ENCODE assay signal across 22 cellular contexts in genomic region chr19:10868872-10869547, GRCh38. TPM values are rescaled to one million over a fixed set of nuclear protein-coding genes. Genes with fewer than 3 reads are reported as not detected.
DNase-seq lines count a peak whose midpoint lies in the region; ATAC-seq and TF ChIP-seq lines count a peak whose summit lies in the region.
"Had no signal": no experiment of that assay in that cellular context is flagged by ENCODE, and none has a peak within 500 bp of the region (broad histone marks: within the 10 kb centered on the region; RNA-seq: fewer than 3 reads in every experiment).

No MANE protein-coding gene starts in this region.

- H3K4me3 ChIP-seq in HEK293 (ENCODE audit: low read depth, low read length) (no peak overlapping the region), GM23338 (no peak overlapping the region), thyroid gland (replicated peaks in 1 of 3) (no peak overlapping the region)
- H3K4me3 ChIP-seq: breast epithelium, hepatocyte, SK-N-MC, stomach, upper lobe of left lung had no signal

- H2AFZ ChIP-seq in GM23338, result no peak overlapping the region
- H2AFZ ChIP-seq: hepatocyte, parathyroid adenoma had no signal

- WGBS in thyroid gland, 2 donors, result 86 to 92% methylated on average over 10 of the region's 10 CpGs

- H3K9me2 ChIP-seq in GM23338 (ENCODE audit: insufficient read depth), result no peaks in the 10 kb centered on the region; the same call in 1 of the 2 replicates

- no peaks in the 10 kb centered on the region for H4K20me1 ChIP-seq in GM23338 (replicated peaks; ENCODE audit: insufficient read depth)

- H3K27me3 ChIP-seq in CD4-positive, alpha-beta T cell (ENCODE audit: control insufficient read depth, insufficient read depth, low read length), result no peaks in the 10 kb centered on the region
- H3K27me3 ChIP-seq in GM23338 (ENCODE audit: insufficient read depth), result no peaks in the 10 kb centered on the region
- no peaks in the 10 kb centered on the region for H3K27me3 ChIP-seq in thyroid gland
- H3K27me3 ChIP-seq: breast epithelium, hepatocyte, stomach, upper lobe of left lung had no signal

- H3K4me1 Mint-ChIP-seq in CD4-positive, alpha-beta T cell (ENCODE audit: low read depth), result peaks cover 24% of the 10 kb centered on the region
- H3K4me1 Mint-ChIP-seq in activated T-helper 2 cell treated with anti-CD3 and anti-CD28 coated beads, Interferon-gamma antibody, Interleukin-2, Interleukin-4, amounts not matched to agents 10 μg/mL and 5 μg/mL and 100 μg/mL, durations not matched to agents 14 hours and 24 hours and 36 hours (ENCODE audit: low read depth), result peaks cover 26% of the 10 kb centered on the region
- peaks cover 28 to 32% of the 10 kb centered on the region in 2 donors for H3K4me1 Mint-ChIP-seq in natural killer cell treated with Interleukin-12 subunit alpha and Interleukin-12 subunit beta and Interleukin-15 and Interleukin-18, amount 100 ng/mL, for 72 hours (ENCODE audit: low read depth in 2 of 2)
- peaks cover 22% of the 10 kb centered on the region for H3K4me1 Mint-ChIP-seq in GM23338
- H3K4me1 Mint-ChIP-seq in activated CD8-positive, alpha-beta memory T cell treated with anti-CD3 and anti-CD28 coated beads, Interleukin-2, amount 10 ng/mL, durations not matched to agents 7 days and 5 days, result peaks cover 35% of the 10 kb centered on the region

- no peaks in the 10 kb centered on the region for H3K9me3 ChIP-seq in CD4-positive, alpha-beta T cell (ENCODE audit: control insufficient read depth, low read length)
- H3K9me3 ChIP-seq in HEK293 (ENCODE audit: control insufficient read depth, insufficient read depth, low read depth, low read length), result no peaks in the 10 kb centered on the region
- H3K9me3 ChIP-seq in thyroid gland, result no peaks in the 10 kb centered on the region
- H3K9me3 ChIP-seq: breast epithelium, stomach, upper lobe of left lung had no signal

- no peaks in the 10 kb centered on the region for H3K9me3 Mint-ChIP-seq in CD4-positive, alpha-beta T cell
- no peaks in the 10 kb centered on the region for H3K9me3 Mint-ChIP-seq in activated T-helper 2 cell treated with anti-CD3 and anti-CD28 coated beads, Interferon-gamma antibody, Interleukin-2, Interleukin-4, amounts not matched to agents 10 μg/mL and 5 μg/mL and 100 μg/mL, durations not matched to agents 14 hours and 24 hours and 36 hours
- no peaks in the 10 kb centered on the region for H3K9me3 Mint-ChIP-seq in natural killer cell treated with Interleukin-12 subunit alpha and Interleukin-12 subunit beta and Interleukin-15 and Interleukin-18, amount 100 ng/mL, for 72 hours
- H3K9me3 Mint-ChIP-seq in GM23338, result no peaks in the 10 kb centered on the region; the same call in 2 of the 3 replicates
- H3K9me3 Mint-ChIP-seq in activated CD8-positive, alpha-beta memory T cell treated with anti-CD3 and anti-CD28 coated beads, Interleukin-2, amount 10 ng/mL, durations not matched to agents 7 days and 5 days (ENCODE audit: low read depth), result no peaks in the 10 kb centered on the region

- H3K27me3 Mint-ChIP-seq in CD4-positive, alpha-beta T cell, result no peaks in the 10 kb centered on the region
- no peaks in the 10 kb centered on the region for H3K27me3 Mint-ChIP-seq in activated T-helper 2 cell treated with anti-CD3 and anti-CD28 coated beads, Interferon-gamma antibody, Interleukin-2, Interleukin-4, amounts not matched to agents 10 μg/mL and 5 μg/mL and 100 μg/mL, durations not matched to agents 14 hours and 24 hours and 36 hours (ENCODE audit: low read depth)
- no peaks in the 10 kb centered on the region for H3K27me3 Mint-ChIP-seq in natural killer cell treated with Interleukin-12 subunit alpha and Interleukin-12 subunit beta and Interleukin-15 and Interleukin-18, amount 100 ng/mL, for 72 hours
- peaks cover 16% of the 10 kb centered on the region for H3K27me3 Mint-ChIP-seq in GM23338 (ENCODE audit: insufficient read depth, low read depth, poor library complexity)
- no peaks in the 10 kb centered on the region for H3K27me3 Mint-ChIP-seq in activated CD8-positive, alpha-beta memory T cell treated with anti-CD3 and anti-CD28 coated beads, Interleukin-2, amount 10 ng/mL, durations not matched to agents 7 days and 5 days

- H3K4me3 Mint-ChIP-seq in CD4-positive, alpha-beta T cell, result peak overlapping the region; percentile 54
- H3K4me3 Mint-ChIP-seq in activated T-helper 2 cell treated with anti-CD3 and anti-CD28 coated beads, Interferon-gamma antibody, Interleukin-2, Interleukin-4, amounts not matched to agents 10 μg/mL and 5 μg/mL and 100 μg/mL, durations not matched to agents 14 hours and 24 hours and 36 hours (ENCODE audit: low read depth), result peak overlapping the region; percentile 33
- no peak overlapping the region for H3K4me3 Mint-ChIP-seq in natural killer cell treated with Interleukin-12 subunit alpha and Interleukin-12 subunit beta and Interleukin-15 and Interleukin-18, amount 100 ng/mL, for 72 hours
- H3K4me3 Mint-ChIP-seq in GM23338, result no peak overlapping the region; the same call in 2 of the 3 replicates
- H3K4me3 Mint-ChIP-seq in activated CD8-positive, alpha-beta memory T cell treated with anti-CD3 and anti-CD28 coated beads, Interleukin-2, amount 10 ng/mL, durations not matched to agents 7 days and 5 days, result no peak overlapping the region

- intact Hi-C loops in CD4-positive, alpha-beta T cell (cut with DNase I, micrococcal nuclease), result no loop called here
- intact Hi-C loops in activated T-helper 2 cell treated with anti-CD3 and anti-CD28 coated beads, Interferon-gamma antibody, Interleukin-2, Interleukin-4, amounts not matched to agents 10 μg/mL and 5 μg/mL and 100 μg/mL, durations not matched to agents 14 hours and 24 hours and 36 hours (cut with micrococcal nuclease), result no loop called here
- intact Hi-C loops in posterior vena cava (cut with DNase I), result loop anchor here in 1 of 2 donors (10.0 kb wide), 1 partner anchor 154 kb away; the partner anchor contains the start of gene DNM2
- intact Hi-C loops in thyroid gland (cut with DNase I), result no loop called here

- no peak overlapping the region; the same call in 1 of the 2 replicates for H3K4me2 ChIP-seq in GM23338
- H3K4me2 ChIP-seq: hepatocyte had no signal

- no peak overlapping the region for H3K27ac ChIP-seq in CD4-positive, alpha-beta T cell (ENCODE audit: low read depth, low read length)
- H3K27ac ChIP-seq in HEK293 (ENCODE audit: extremely low read depth, low read depth, low read length) (no peak overlapping the region), GM23338 (ENCODE audit: low read depth) (no peak overlapping the region), thyroid gland (no peak overlapping the region)
- H3K27ac ChIP-seq: breast epithelium, hepatocyte, parathyroid adenoma, SK-N-MC, upper lobe of left lung had no signal

- H3K36me3 Mint-ChIP-seq in CD4-positive, alpha-beta T cell (ENCODE audit: low read depth), result no peaks in the 10 kb centered on the region
- H3K36me3 Mint-ChIP-seq in activated T-helper 2 cell treated with anti-CD3 and anti-CD28 coated beads, Interferon-gamma antibody, Interleukin-2, Interleukin-4, amounts not matched to agents 10 μg/mL and 5 μg/mL and 100 μg/mL, durations not matched to agents 14 hours and 24 hours and 36 hours (ENCODE audit: low read depth), result peaks cover 10% of the 10 kb centered on the region
- H3K36me3 Mint-ChIP-seq in natural killer cell treated with Interleukin-12 subunit alpha and Interleukin-12 subunit beta and Interleukin-15 and Interleukin-18, amount 100 ng/mL, for 72 hours, result no peaks in the 10 kb centered on the region
- H3K36me3 Mint-ChIP-seq in GM23338 (ENCODE audit: low read depth), result peaks cover 6% of the 10 kb centered on the region; the same call in 1 of the 3 replicates
- peaks cover 5% of the 10 kb centered on the region for H3K36me3 Mint-ChIP-seq in activated CD8-positive, alpha-beta memory T cell treated with anti-CD3 and anti-CD28 coated beads, Interleukin-2, amount 10 ng/mL, durations not matched to agents 7 days and 5 days

- H3K79me2 ChIP-seq in GM23338 (replicated peaks; ENCODE audit: insufficient read depth), result peaks cover 23% of the 10 kb centered on the region
- H3K79me2 ChIP-seq: parathyroid adenoma had no signal

- no peak for DNase-seq in CD4-positive, alpha-beta T cell
- DNase-seq in activated T-helper 2 cell treated with anti-CD3 and anti-CD28 coated beads, Interferon-gamma antibody, Interleukin-2, Interleukin-4, amounts not matched to agents 10 μg/mL and 5 μg/mL and 100 μg/mL, durations not matched to agents 14 hours and 24 hours and 36 hours (ENCODE audit: low spot score), result no peak
- no peak for DNase-seq in natural killer cell treated with Interleukin-12 subunit alpha and Interleukin-12 subunit beta and Interleukin-15 and Interleukin-18, amount 100 ng/mL, for 72 hours (ENCODE audit: low spot score)
- DNase-seq in posterior vena cava (ENCODE audit: low spot score) (no peak), GM23338 (ENCODE audit: low spot score) (no peak), thyroid gland (no peak)
- no peak for DNase-seq in activated CD8-positive, alpha-beta memory T cell treated with anti-CD3 and anti-CD28 coated beads, Interleukin-2, amount 10 ng/mL, durations not matched to agents 7 days and 5 days
- DNase-seq: activated CD4-positive, alpha-beta T cell treated with anti-CD3 and anti-CD28 coated beads, Interleukin-2, amount 50 U/mL, for 1 hour; Calu3; foreskin fibroblast; NCI-H146; NCI-H2171; NCI-H82; stimulated activated CD4-positive, alpha-beta T cell treated with anti-CD3 and anti-CD28 coated beads, Interleukin-1b, Interleukin-23, amount 100 ng/mL, for 48 hours; stomach; upper lobe of left lung had no signal

- CTCF ChIA-PET in CD4-positive, alpha-beta T cell (lab: Charles Lee), result no interaction called here
- CTCF ChIA-PET in HEK293 (lab: Yijun Ruan, JAX), result interaction anchor here (1.1 to 3.1 kb wide), 4 partner anchors 10 to 257 kb away, joined by 3 to 15 read pairs (median 4); partner anchors contain the start of gene DNM2
- CTCF ChIA-PET in activated CD8-positive, alpha-beta memory T cell treated with anti-CD3 and anti-CD28 coated beads, Interleukin-2, amount 10 ng/mL, durations not matched to agents 7 days and 5 days (lab: Charles Lee), result interaction anchor here (0.8 to 9.2 kb wide), 7 partner anchors 11 to 169 kb away, joined by 3 to 132 read pairs (median 12); partner anchors contain the start of genes DNM2 and QTRT1

- no peak overlapping the region for H3K27ac Mint-ChIP-seq in CD4-positive, alpha-beta T cell
- peak overlapping the region; percentile 12 for H3K27ac Mint-ChIP-seq in activated T-helper 2 cell treated with anti-CD3 and anti-CD28 coated beads, Interferon-gamma antibody, Interleukin-2, Interleukin-4, amounts not matched to agents 10 μg/mL and 5 μg/mL and 100 μg/mL, durations not matched to agents 14 hours and 24 hours and 36 hours
- H3K27ac Mint-ChIP-seq in natural killer cell treated with Interleukin-12 subunit alpha and Interleukin-12 subunit beta and Interleukin-15 and Interleukin-18, amount 100 ng/mL, for 72 hours, result peak overlapping the region; percentile 78 to 98
- no peak overlapping the region for H3K27ac Mint-ChIP-seq in GM23338
- H3K27ac Mint-ChIP-seq in activated CD8-positive, alpha-beta memory T cell treated with anti-CD3 and anti-CD28 coated beads, Interleukin-2, amount 10 ng/mL, durations not matched to agents 7 days and 5 days, result no peak overlapping the region

- POLR2A ChIA-PET in CD4-positive, alpha-beta T cell (lab: Charles Lee), result interaction anchor here (0.9 kb wide), 1 partner anchor 33 kb away, joined by 4 read pairs; the partner anchor contains the start of gene TMED1
- POLR2A ChIA-PET in HEK293 (lab: Yijun Ruan, JAX), result interaction anchor here (0.6 kb wide), 1 partner anchor 33 kb away, joined by 4 read pairs; the partner anchor contains the start of gene TMED1

- ATAC-seq in CD4-positive, alpha-beta T cell (ENCODE audit: poor library complexity), result no peak
- ATAC-seq in natural killer cell treated with Interleukin-12 subunit alpha and Interleukin-12 subunit beta and Interleukin-15 and Interleukin-18, amount 100 ng/mL, for 72 hours, result no peak
- ATAC-seq in GM23338, result no peak
- no peak for ATAC-seq in activated CD8-positive, alpha-beta memory T cell treated with anti-CD3 and anti-CD28 coated beads, Interleukin-2, amount 10 ng/mL, durations not matched to agents 7 days and 5 days
- ATAC-seq: Panc1 had no signal

- H3F3A ChIP-seq in GM23338 (replicated peaks; ENCODE audit: low read depth), result peaks cover 19% of the 10 kb centered on the region; the same call in 1 of the 2 replicates

- TF ChIP-seq CTCF in CD4-positive, alpha-beta T cell (IDR thresholded peaks at IDR 0.05), result no peak
- TF ChIP-seq CTCF in HEK293 (tag by site-specific recombination; IDR thresholded peaks at IDR 0.05), result no peak
- TF ChIP-seq CTCF in GM23338 (conservative IDR thresholded peaks at IDR 0.05; ENCODE audit: low read depth in 2 of 2), result no peak
- no peak for TF ChIP-seq CTCF in thyroid gland (IDR thresholded peaks at IDR 0.05)

- no peak for TF ChIP-seq POLR2A in thyroid gland (IDR thresholded peaks at IDR 0.05)

- H3K36me3 ChIP-seq in HEK293 (ENCODE audit: control insufficient read depth in 2 of 2, insufficient read depth in 1 of 2, low read length in 2 of 2) (peaks cover 0 to 3% of the 10 kb centered on the region in 2 experiments; a peak in 1 of 3 replicates), GM23338 (ENCODE audit: insufficient read depth) (no peaks in the 10 kb centered on the region), thyroid gland (no peaks in the 10 kb centered on the region)
- H3K36me3 ChIP-seq: breast epithelium, stomach, upper lobe of left lung had no signal

- H3K4me1 ChIP-seq in HEK293 (ENCODE audit: control insufficient read depth, insufficient read depth, low read length), result no peaks in the 10 kb centered on the region
- H3K4me1 ChIP-seq in GM23338 (ENCODE audit: insufficient read depth), result peaks cover 17% of the 10 kb centered on the region
- peaks cover 10 to 17% of the 10 kb centered on the region in 2 donors for H3K4me1 ChIP-seq in thyroid gland
- H3K4me1 ChIP-seq: breast epithelium, parathyroid adenoma had no signal

RNA-seq across cellular contexts. Expression of gene CARM1, which starts 2.3 kb away (rescaled TPM):
- total RNA-seq in CD4-positive, alpha-beta T cell, result 10 to 100 TPM; 17.5 to 18.0 TPM
- 87.5 and 89.3 TPM in 2 replicates for total RNA-seq in activated T-helper 2 cell treated with anti-CD3 and anti-CD28 coated beads, Interferon-gamma antibody, Interleukin-2, Interleukin-4, amounts not matched to agents 10 μg/mL and 5 μg/mL and 100 μg/mL, durations not matched to agents 14 hours and 24 hours and 36 hours
- total RNA-seq in natural killer cell treated with Interleukin-12 subunit alpha and Interleukin-12 subunit beta and Interleukin-15 and Interleukin-18, amount 100 ng/mL, for 72 hours, result 10 to 100 TPM; 48.4 to 60.0 TPM
- 10 to 100 TPM; 35.1 to 42.1 TPM for total RNA-seq in posterior vena cava
- total RNA-seq in GM23338 (2014; rRNA removed; shearing (Covaris generic)), result 118 and 125 TPM in 2 replicates
- 40.3 and 43.3 TPM in 2 replicates for polyA plus RNA-seq in GM23338 (2016; fragmentation: Nextera tagmentation; extraction: Ambion mirVana)
- total RNA-seq in activated CD8-positive, alpha-beta memory T cell treated with anti-CD3 and anti-CD28 coated beads, Interleukin-2, amount 10 ng/mL, durations not matched to agents 7 days and 5 days, result 10 to 100 TPM; 38.5 to 48.1 TPM
- 10 to 100 TPM; 12.2 to 14.8 (median 13.1) TPM for total RNA-seq in thyroid gland

RNA-seq across cellular contexts. Expression of gene C19orf38, which starts 20.8 kb away (rescaled TPM):
- total RNA-seq in CD4-positive, alpha-beta T cell, result 1 to 10 TPM; 1.8 to 2.1 TPM
- total RNA-seq in activated T-helper 2 cell treated with anti-CD3 and anti-CD28 coated beads, Interferon-gamma antibody, Interleukin-2, Interleukin-4, amounts not matched to agents 10 μg/mL and 5 μg/mL and 100 μg/mL, durations not matched to agents 14 hours and 24 hours and 36 hours, result 3.9 and 4.3 TPM in 2 replicates
- 10 to 100 TPM in 1 of 2 donors, 1 to 10 TPM in 1; 2.7 to 12.0 TPM for total RNA-seq in natural killer cell treated with Interleukin-12 subunit alpha and Interleukin-12 subunit beta and Interleukin-15 and Interleukin-18, amount 100 ng/mL, for 72 hours
- total RNA-seq in posterior vena cava (1 to 10 TPM; 2.0 to 2.3 TPM), thyroid gland (1 to 10 TPM in 2 of 4 donors, not detected in 2; 1.5 to 1.7 TPM)
- total RNA-seq in GM23338 (2014; rRNA removed; shearing (Covaris generic)), result 0.78 TPM in 1 of 2 replicates, not detected in the other
- polyA plus RNA-seq in GM23338 (2016; fragmentation: Nextera tagmentation; extraction: Ambion mirVana), result 0.43 and 0.45 TPM in 2 replicates
- 1 to 10 TPM; 1.2 to 1.7 TPM for total RNA-seq in activated CD8-positive, alpha-beta memory T cell treated with anti-CD3 and anti-CD28 coated beads, Interleukin-2, amount 10 ng/mL, durations not matched to agents 7 days and 5 days
- total RNA-seq: Calu3 had no signal

RNA-seq across cellular contexts. Expression of gene TMED1, which starts 33.0 kb away (rescaled TPM):
- 1 to 10 TPM; 6.7 to 7.0 TPM for total RNA-seq in CD4-positive, alpha-beta T cell
- 16.7 and 17.9 TPM in 2 replicates for total RNA-seq in activated T-helper 2 cell treated with anti-CD3 and anti-CD28 coated beads, Interferon-gamma antibody, Interleukin-2, Interleukin-4, amounts not matched to agents 10 μg/mL and 5 μg/mL and 100 μg/mL, durations not matched to agents 14 hours and 24 hours and 36 hours
- total RNA-seq in natural killer cell treated with Interleukin-12 subunit alpha and Interleukin-12 subunit beta and Interleukin-15 and Interleukin-18, amount 100 ng/mL, for 72 hours, result 10 to 100 TPM; 15.2 to 24.1 TPM
- total RNA-seq in posterior vena cava, result 10 to 100 TPM; 15.4 to 17.9 TPM
- 28.5 and 37.2 TPM in 2 replicates for total RNA-seq in GM23338 (2014; rRNA removed; shearing (Covaris generic))
- polyA plus RNA-seq in GM23338 (2016; fragmentation: Nextera tagmentation; extraction: Ambion mirVana), result 27.7 and 29.7 TPM in 2 replicates
- 10 to 100 TPM; 16.0 to 19.2 TPM for total RNA-seq in activated CD8-positive, alpha-beta memory T cell treated with anti-CD3 and anti-CD28 coated beads, Interleukin-2, amount 10 ng/mL, durations not matched to agents 7 days and 5 days
- 10 to 100 TPM; 41.2 to 71.3 (median 48.7) TPM for total RNA-seq in thyroid gland

RNA-seq across cellular contexts. Expression of gene YIPF2, which starts 59.4 kb away (rescaled TPM):
- 10 to 100 TPM; 21.1 to 21.7 TPM for total RNA-seq in CD4-positive, alpha-beta T cell
- total RNA-seq in activated T-helper 2 cell treated with anti-CD3 and anti-CD28 coated beads, Interferon-gamma antibody, Interleukin-2, Interleukin-4, amounts not matched to agents 10 μg/mL and 5 μg/mL and 100 μg/mL, durations not matched to agents 14 hours and 24 hours and 36 hours, result 25.0 and 25.9 TPM in 2 replicates
- 10 to 100 TPM; 33.8 to 37.2 TPM for total RNA-seq in natural killer cell treated with Interleukin-12 subunit alpha and Interleukin-12 subunit beta and Interleukin-15 and Interleukin-18, amount 100 ng/mL, for 72 hours
- total RNA-seq in posterior vena cava (10 to 100 TPM; 36.0 to 40.0 TPM), thyroid gland (100 to 1,000 TPM in 2 of 4 donors, 10 to 100 TPM in 2; 85.1 to 127 (median 104) TPM)
- total RNA-seq in GM23338 (2014; rRNA removed; shearing (Covaris generic)), result 54.0 and 63.7 TPM in 2 replicates
- 36.3 and 45.3 TPM in 2 replicates for polyA plus RNA-seq in GM23338 (2016; fragmentation: Nextera tagmentation; extraction: Ambion mirVana)
- 10 to 100 TPM; 21.7 to 27.3 TPM for total RNA-seq in activated CD8-positive, alpha-beta memory T cell treated with anti-CD3 and anti-CD28 coated beads, Interleukin-2, amount 10 ng/mL, durations not matched to agents 7 days and 5 days

RNA-seq across cellular contexts. Expression of gene TIMM29, which starts 59.6 kb away (rescaled TPM):
- total RNA-seq in CD4-positive, alpha-beta T cell, result 10 to 100 TPM; 22.6 to 24.8 TPM
- total RNA-seq in activated T-helper 2 cell treated with anti-CD3 and anti-CD28 coated beads, Interferon-gamma antibody, Interleukin-2, Interleukin-4, amounts not matched to agents 10 μg/mL and 5 μg/mL and 100 μg/mL, durations not matched to agents 14 hours and 24 hours and 36 hours, result 18.8 and 19.0 TPM in 2 replicates
- total RNA-seq in natural killer cell treated with Interleukin-12 subunit alpha and Interleukin-12 subunit beta and Interleukin-15 and Interleukin-18, amount 100 ng/mL, for 72 hours, result 10 to 100 TPM; 24.9 to 30.2 TPM
- total RNA-seq in posterior vena cava (10 to 100 TPM in 1 of 2 donors, 1 to 10 TPM in 1; 9.4 to 11.6 TPM), thyroid gland (10 to 100 TPM; 19.6 to 39.5 (median 33.4) TPM)
- total RNA-seq in GM23338 (2014; rRNA removed; shearing (Covaris generic)), result 56.4 and 60.7 TPM in 2 replicates
- 23.7 and 24.1 TPM in 2 replicates for polyA plus RNA-seq in GM23338 (2016; fragmentation: Nextera tagmentation; extraction: Ambion mirVana)
- 10 to 100 TPM; 25.2 to 28.5 TPM for total RNA-seq in activated CD8-positive, alpha-beta memory T cell treated with anti-CD3 and anti-CD28 coated beads, Interleukin-2, amount 10 ng/mL, durations not matched to agents 7 days and 5 days

Comparison
In these comparisons a context has a peak if more than half of its experiments do, and no peak if none do; other contexts are left out.
1. H3K27ac Mint-ChIP-seq: peak in activated T-helper 2 cell treated with anti-CD3 and anti-CD28 coated beads, Interferon-gamma antibody, Interleukin-2, Interleukin-4, amounts not matched to agents 10 μg/mL and 5 μg/mL and 100 μg/mL, durations not matched to agents 14 hours and 24 hours and 36 hours (single experiment) and natural killer cell treated with Interleukin-12 subunit alpha and Interleukin-12 subunit beta and Interleukin-15 and Interleukin-18, amount 100 ng/mL, for 72 hours (2 of 2); none in CD4-positive, alpha-beta T cell (single experiment), GM23338 (single experiment) and activated CD8-positive, alpha-beta memory T cell treated with anti-CD3 and anti-CD28 coated beads, Interleukin-2, amount 10 ng/mL, durations not matched to agents 7 days and 5 days (single experiment).
2. H3K4me3 Mint-ChIP-seq: peak in CD4-positive, alpha-beta T cell (single experiment) and activated T-helper 2 cell treated with anti-CD3 and anti-CD28 coated beads, Interferon-gamma antibody, Interleukin-2, Interleukin-4, amounts not matched to agents 10 μg/mL and 5 μg/mL and 100 μg/mL, durations not matched to agents 14 hours and 24 hours and 36 hours (single experiment); none in natural killer cell treated with Interleukin-12 subunit alpha and Interleukin-12 subunit beta and Interleukin-15 and Interleukin-18, amount 100 ng/mL, for 72 hours (single experiment), GM23338 (single experiment) and activated CD8-positive, alpha-beta memory T cell treated with anti-CD3 and anti-CD28 coated beads, Interleukin-2, amount 10 ng/mL, durations not matched to agents 7 days and 5 days (single experiment).